ENCODE assay signal across 1 cellular context in genomic region chr14:24734917-24735500, GRCh38.
A peak's percentile ranks its signal among the peaks of the same experiment; 100 is the strongest.
TF ChIP-seq lines count a peak whose summit lies in the region.

No MANE protein-coding gene starts in this region.

TF ChIP-seq in HepG2, 621 proteins besides CTCF, POLR2A, EP300 and RAD21 (continued from another document and continues in another):
- TF ChIP-seq HMGXB3 (CRISPR knock-in tag; IDR thresholded peaks at IDR 0.05; ENCODE audit: borderline replicate concordance) (peak; percentile 49; the same call in 1 of the 2 replicates), E2F5 (CRISPR knock-in tag; conservative IDR thresholded peaks at IDR 0.05) (no peak), ZC3H4 (CRISPR knock-in tag; IDR thresholded peaks at IDR 0.05; ENCODE audit: borderline replicate concordance) (no peak), SATB2 (CRISPR knock-in tag; IDR thresholded peaks at IDR 0.05) (no peak), ZFP82 (CRISPR knock-in tag; IDR thresholded peaks at IDR 0.05; ENCODE audit: borderline replicate concordance) (no peak), EEA1 (CRISPR knock-in tag; IDR thresholded peaks at IDR 0.05; ENCODE audit: borderline replicate concordance) (no peak), ZBTB7B (CRISPR knock-in tag; IDR thresholded peaks at IDR 0.05) (no peak), ZNF549 (CRISPR knock-in tag; IDR thresholded peaks at IDR 0.05) (no peak), ZFP41 (CRISPR knock-in tag; IDR thresholded peaks at IDR 0.05; ENCODE audit: borderline replicate concordance) (0 out of 2 replicates have a peak, but pooled peaks have one; percentile 37), STAG1 (CRISPR knock-in tag; IDR thresholded peaks at IDR 0.05) (peak; percentile 99), SMC3 (IDR thresholded peaks at IDR 0.05; ENCODE audit: low read length) (peak; percentile 98), ZIK1 (CRISPR knock-in tag; IDR thresholded peaks at IDR 0.05; ENCODE audit: borderline replicate concordance, low read depth) (no peak), ZNF562 (CRISPR knock-in tag; IDR thresholded peaks at IDR 0.05; ENCODE audit: borderline replicate concordance) (no peak), SIN3A (IDR thresholded peaks at IDR 0.05; ENCODE audit: borderline replicate concordance, low read depth, low read length) (no peak), CENPT (CRISPR knock-in tag; IDR thresholded peaks at IDR 0.05; ENCODE audit: low read depth) (no peak), CBX5 (CRISPR knock-in tag; IDR thresholded peaks at IDR 0.05; ENCODE audit: borderline replicate concordance) (no peak), WIZ (CRISPR knock-in tag; IDR thresholded peaks at IDR 0.05) (no peak), ELF3 (CRISPR knock-in tag; IDR thresholded peaks at IDR 0.05) (no peak), CENPBD1 (CRISPR knock-in tag; IDR thresholded peaks at IDR 0.05; ENCODE audit: borderline replicate concordance, low read depth) (no peak), SP140L (CRISPR knock-in tag; IDR thresholded peaks at IDR 0.05; ENCODE audit: borderline replicate concordance) (0 out of 2 replicates have a peak, but pooled peaks have one; percentile 82), ZNF740 (CRISPR knock-in tag; IDR thresholded peaks at IDR 0.05) (no peak), ZNF503 (CRISPR knock-in tag; IDR thresholded peaks at IDR 0.05) (0 out of 2 replicates have a peak, but pooled peaks have one; percentile 52), ZNF547 (CRISPR knock-in tag; IDR thresholded peaks at IDR 0.05) (no peak), DDIT3 (CRISPR knock-in tag; IDR thresholded peaks at IDR 0.05) (no peak), MAF1 (CRISPR knock-in tag; IDR thresholded peaks at IDR 0.05; ENCODE audit: borderline replicate concordance) (no peak), NR2F6 (IDR thresholded peaks at IDR 0.05) (no peak), NR2F6 (CRISPR knock-in tag; IDR thresholded peaks at IDR 0.05) (no peak), POGK (CRISPR knock-in tag; conservative IDR thresholded peaks at IDR 0.05) (0 out of 2 replicates have a peak, but pooled peaks have one; percentile 19), HNRNPUL1 (IDR thresholded peaks at IDR 0.05; ENCODE audit: low read depth, low read length) (no peak), NFKB2 (CRISPR knock-in tag; IDR thresholded peaks at IDR 0.05; ENCODE audit: borderline replicate concordance) (no peak), ZNF282 (IDR thresholded peaks at IDR 0.05; ENCODE audit: partially characterized antibody) (no peak), LRRFIP1 (CRISPR knock-in tag; conservative IDR thresholded peaks at IDR 0.05) (no peak), REL (CRISPR knock-in tag; conservative IDR thresholded peaks at IDR 0.05) (no peak), RBFOX2 (IDR thresholded peaks at IDR 0.05; ENCODE audit: low read depth, low read length) (no peak), ZBTB34 (CRISPR knock-in tag; IDR thresholded peaks at IDR 0.05) (no peak), HMG20B (CRISPR knock-in tag; conservative IDR thresholded peaks at IDR 0.05) (no peak), PLSCR1 (CRISPR knock-in tag; IDR thresholded peaks at IDR 0.05; ENCODE audit: borderline replicate concordance) (no peak), ZFP36L1 (CRISPR knock-in tag; IDR thresholded peaks at IDR 0.05) (no peak), NFYB (CRISPR knock-in tag; IDR thresholded peaks at IDR 0.05) (no peak), DNMT1 (CRISPR knock-in tag; IDR thresholded peaks at IDR 0.05) (no peak), TEAD2 (CRISPR knock-in tag; IDR thresholded peaks at IDR 0.05) (no peak), KDM1A (CRISPR knock-in tag; IDR thresholded peaks at IDR 0.05) (no peak), RERE (CRISPR knock-in tag; IDR thresholded peaks at IDR 0.05; ENCODE audit: low read depth) (no peak), ZNF879 (CRISPR knock-in tag; IDR thresholded peaks at IDR 0.05) (no peak)
